Comparison of ENCODE assay signal across 8 cellular contexts in genomic region chr17:64133546-64134215, GRCh38. TPM values are rescaled to one million over a fixed set of nuclear protein-coding genes. Genes with fewer than 3 reads are reported as not detected.
DNase-seq lines count a peak whose midpoint lies in the region; ATAC-seq and TF ChIP-seq lines count a peak whose summit lies in the region.

No MANE protein-coding gene starts in this region.

- H3K9me2 ChIP-seq in GM23248 (ENCODE audit: insufficient read depth): no peaks in the 10 kb centered on the region

- H3K4me1 Mint-ChIP-seq in WTC11: peaks cover 10% of the 10 kb centered on the region

- H3K27ac ChIP-seq in GM23248 (no peak overlapping the region), tibial nerve (no peak overlapping the region)

- POLR2A ChIA-PET in WTC11 (lab: Charles Lee): interaction anchor here (0.5 to 1.9 kb wide), 5 partner anchors 12 to 172 kb away, joined by 3 to 9 read pairs (median 4); no protein-coding TSS in a partner anchor

- H3K79me2 ChIP-seq in GM23248 (ENCODE audit: insufficient read depth): peaks cover 9% of the 10 kb centered on the region

- no peak overlapping the region for H2AFZ ChIP-seq in GM23248

- 0 out of 2 replicates have a peak, but pooled peaks have one; percentile 20 for TF ChIP-seq CTCF in WTC11 (IDR thresholded peaks at IDR 0.05)
- TF ChIP-seq CTCF in tibial nerve (IDR thresholded peaks at IDR 0.05): peak; percentile 52 to 77 (median 66)

- ATAC-seq in WTC11 (peak; percentile 2; the same call in 1 of the 2 replicates), HG02763 (IDR thresholded peaks at IDR 0.05; ENCODE audit: unreplicated experiment) (no peak), HG03025 (IDR thresholded peaks at IDR 0.05; ENCODE audit: low FRiP score, unreplicated experiment) (no peak)

- DNase-seq in COLO668 (lab: John Stamatoyannopoulos, UW; ENCODE audit: unreplicated experiment): peak; percentile 7
- peak; percentile 79 for DNase-seq in GM23248
- peak; percentile 75 for DNase-seq in NCI-H345 (lab: John Stamatoyannopoulos, UW)
- no peak for DNase-seq in WTC11 (ENCODE audit: low spot score)
- DNase-seq in iPS-NIHi11 (ENCODE audit: low spot score): peak; percentile 56
- no peak for DNase-seq in tibial nerve (ENCODE audit: low spot score in 2 of 2)

- no peaks in the 10 kb centered on the region for H3K9me3 Mint-ChIP-seq in WTC11

- H4K20me1 ChIP-seq in GM23248 (ENCODE audit: insufficient read depth): no peaks in the 10 kb centered on the region

- no peak overlapping the region for H3K27ac Mint-ChIP-seq in WTC11

- CTCF ChIA-PET in WTC11 (lab: Charles Lee): interaction anchor here (0.6 to 7.9 kb wide), 72 partner anchors 8 to 322 kb away, joined by 3 to 380 read pairs (median 5); partner anchors contain the start of genes CD79B, GH1, ICAM2 and PRR29

- 38 to 39% methylated on average over 8 of the region's 8 CpGs for WGBS in GM23248 (ENCODE audit: low coverage in 1 of 2, low lambda C conversion rate in 2 of 2, missing lambda C conversion rate in 2 of 2), 2 experiments
- 44% methylated on average over 8 of the region's 8 CpGs for WGBS in tibial nerve, 2 donors

- TF ChIP-seq POLR2A in tibial nerve (IDR thresholded peaks at IDR 0.05): no peak

- H3K4me1 ChIP-seq in GM23248 (ENCODE audit: insufficient read depth): peaks cover 8% of the 10 kb centered on the region
- peaks cover 0 to 20% (median 10%) of the 10 kb centered on the region in 4 donors for H3K4me1 ChIP-seq in tibial nerve

- TF ChIP-seq EP300 in tibial nerve (IDR thresholded peaks at IDR 0.05): no peak

- H3K9ac ChIP-seq in GM23248: no peak overlapping the region

- no peak overlapping the region for H3K4me2 ChIP-seq in GM23248 (ENCODE audit: unreplicated experiment)

- H3K4me3 Mint-ChIP-seq in WTC11: no peak overlapping the region

- in situ Hi-C loops in GM23248 (cut with MboI): loop anchor here (5.0 to 10.0 kb wide), 2 partner anchors 101 to 209 kb away; no protein-coding TSS in a partner anchor

- no peak overlapping the region for H3K4me3 ChIP-seq in GM23248
- no peak overlapping the region for H3K4me3 ChIP-seq in tibial nerve

- H3K36me3 ChIP-seq in GM23248 (ENCODE audit: low read depth) (no peaks in the 10 kb centered on the region), tibial nerve (no peaks in the 10 kb centered on the region)

- H3K36me3 Mint-ChIP-seq in WTC11: no peaks in the 10 kb centered on the region

- H3K27me3 Mint-ChIP-seq in WTC11 (ENCODE audit: low read depth): peaks cover 30% of the 10 kb centered on the region

- H3K9me3 ChIP-seq in GM23248 (ENCODE audit: low read depth) (no peaks in the 10 kb centered on the region), tibial nerve (no peaks in the 10 kb centered on the region)

- no peaks in the 10 kb centered on the region for H3K27me3 ChIP-seq in GM23248 (replicated peaks; ENCODE audit: insufficient read depth)
- H3K27me3 ChIP-seq in tibial nerve: no peaks in the 10 kb centered on the region

- peaks cover 4% of the 10 kb centered on the region for H3F3A ChIP-seq in GM23248 (ENCODE audit: insufficient read depth)

TF ChIP-seq in WTC11, 78 proteins besides CTCF, POLR2A, EP300 and RAD21:
- TF ChIP-seq JUN (CRISPR knock-in tag; IDR thresholded peaks at IDR 0.05) (no peak), ZNF416 (CRISPR knock-in tag; IDR thresholded peaks at IDR 0.05) (no peak), ZBTB21 (CRISPR knock-in tag; IDR thresholded peaks at IDR 0.05; ENCODE audit: borderline replicate concordance) (no peak), PRRX2 (CRISPR knock-in tag; IDR thresholded peaks at IDR 0.05) (no peak), ATF1 (CRISPR knock-in tag; IDR thresholded peaks at IDR 0.05) (no peak), RORB (CRISPR knock-in tag; IDR thresholded peaks at IDR 0.05) (no peak), TCF7 (CRISPR knock-in tag; IDR thresholded peaks at IDR 0.05; ENCODE audit: low read depth) (no peak)
- TF ChIP-seq, protein P1, sequence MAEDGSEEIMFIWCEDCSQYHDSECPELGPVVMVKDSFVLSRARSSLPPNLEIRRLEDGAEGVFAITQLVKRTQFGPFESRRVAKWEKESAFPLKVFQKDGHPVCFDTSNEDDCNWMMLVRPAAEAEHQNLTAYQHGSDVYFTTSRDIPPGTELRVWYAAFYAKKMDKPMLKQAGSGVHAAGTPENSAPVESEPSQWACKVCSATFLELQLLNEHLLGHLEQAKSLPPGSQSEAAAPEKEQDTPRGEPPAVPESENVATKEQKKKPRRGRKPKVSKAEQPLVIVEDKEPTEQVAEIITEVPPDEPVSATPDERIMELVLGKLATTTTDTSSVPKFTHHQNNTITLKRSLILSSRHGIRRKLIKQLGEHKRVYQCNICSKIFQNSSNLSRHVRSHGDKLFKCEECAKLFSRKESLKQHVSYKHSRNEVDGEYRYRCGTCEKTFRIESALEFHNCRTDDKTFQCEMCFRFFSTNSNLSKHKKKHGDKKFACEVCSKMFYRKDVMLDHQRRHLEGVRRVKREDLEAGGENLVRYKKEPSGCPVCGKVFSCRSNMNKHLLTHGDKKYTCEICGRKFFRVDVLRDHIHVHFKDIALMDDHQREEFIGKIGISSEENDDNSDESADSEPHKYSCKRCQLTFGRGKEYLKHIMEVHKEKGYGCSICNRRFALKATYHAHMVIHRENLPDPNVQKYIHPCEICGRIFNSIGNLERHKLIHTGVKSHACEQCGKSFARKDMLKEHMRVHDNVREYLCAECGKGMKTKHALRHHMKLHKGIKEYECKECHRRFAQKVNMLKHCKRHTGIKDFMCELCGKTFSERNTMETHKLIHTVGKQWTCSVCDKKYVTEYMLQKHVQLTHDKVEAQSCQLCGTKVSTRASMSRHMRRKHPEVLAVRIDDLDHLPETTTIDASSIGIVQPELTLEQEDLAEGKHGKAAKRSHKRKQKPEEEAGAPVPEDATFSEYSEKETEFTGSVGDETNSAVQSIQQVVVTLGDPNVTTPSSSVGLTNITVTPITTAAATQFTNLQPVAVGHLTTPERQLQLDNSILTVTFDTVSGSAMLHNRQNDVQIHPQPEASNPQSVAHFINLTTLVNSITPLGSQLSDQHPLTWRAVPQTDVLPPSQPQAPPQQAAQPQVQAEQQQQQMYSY (CRISPR knock-in tag; IDR thresholded peaks at IDR 0.05): no peak
- TF ChIP-seq, protein P2, sequence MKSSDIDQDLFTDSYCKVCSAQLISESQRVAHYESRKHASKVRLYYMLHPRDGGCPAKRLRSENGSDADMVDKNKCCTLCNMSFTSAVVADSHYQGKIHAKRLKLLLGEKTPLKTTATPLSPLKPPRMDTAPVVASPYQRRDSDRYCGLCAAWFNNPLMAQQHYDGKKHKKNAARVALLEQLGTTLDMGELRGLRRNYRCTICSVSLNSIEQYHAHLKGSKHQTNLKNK (CRISPR knock-in tag; IDR thresholded peaks at IDR 0.05): no peak

RNA-seq across cellular contexts. Expression of gene ERN1, which starts 3.7 kb away (rescaled TPM):
- total RNA-seq in GM23248 (2014; rRNA removed; shearing (Covaris generic)): 5.7 and 5.8 TPM in 2 replicates
- 9.9 and 13.7 TPM in 2 replicates for polyA plus RNA-seq in GM23248 (2016; fragmentation: Nextera tagmentation; extraction: Ambion mirVana)
- total RNA-seq in WTC11 (2021): 6.5 to 8.6 TPM (median 7.6 TPM) in 3 replicates
- total RNA-seq in tibial nerve: 10 to 100 TPM in 3 of 4 donors, 1 to 10 TPM in 1; 8.7 to 17.7 (median 13.5) TPM

Comparison
In these comparisons a context has a peak if more than half of its experiments do, and no peak if none do; other contexts are left out.
1. DNase-seq: peak in COLO668 (single experiment), GM23248 (single experiment), NCI-H345 (single experiment) and iPS-NIHi11 (single experiment); none in WTC11 (single experiment) and tibial nerve (0 of 2).